Comparison of ENCODE assay signal across 24 cellular contexts in genomic region chr1:47571952-47572351, GRCh38.
DNase-seq lines count a peak whose midpoint lies in the region; ATAC-seq, FAIRE-seq and TF ChIP-seq lines count a peak whose summit lies in the region.
"Had no signal": no experiment of that assay in that cellular context is flagged by ENCODE, and none has a peak within 500 bp of the region (broad histone marks: within the 10 kb centered on the region; RNA-seq: fewer than 3 reads in every experiment).

No MANE protein-coding gene starts in this region.

- TF ChIP-seq POLR2A in K562 (conservative IDR thresholded peaks at IDR 0.05) = no peak

- no peak overlapping the region for H3K4me3 Mint-ChIP-seq in T-helper 1 cell treated with Interleukin-12 subunit alpha and Interleukin-12 subunit beta and Interleukin-4 antibody, amounts not matched to agents 30 μg/mL and 1 μg/mL, for 36 hours
- H3K4me3 Mint-ChIP-seq in stimulated activated effector memory CD8-positive, alpha-beta T cell treated with anti-CD3 and anti-CD28 coated beads, Interleukin-12 subunit alpha, Interleukin-12 subunit beta, amount 100 ng/mL, for 72 hours = no peak overlapping the region
- H3K4me3 Mint-ChIP-seq: B cell; CD14-positive monocyte; CD4-positive, alpha-beta T cell; CD8-positive, alpha-beta memory T cell; GM23338 had no signal

- H4K20me1 ChIP-seq in BLaER1 (no peaks in the 10 kb centered on the region), K562 (replicated peaks; ENCODE audit: control insufficient read depth, insufficient read depth, low read length) (peaks cover 6% of the 10 kb centered on the region; the same call in 1 of the 2 replicates)
- H4K20me1 ChIP-seq: BLaER1 treated with 17β-estradiol and CSF1 and Interleukin-3, amounts not matched to agents 10 nM and 100 nM had no signal

- H3K9me1 ChIP-seq in K562 (ENCODE audit: control insufficient read depth, insufficient read depth, low read length) = no peaks in the 10 kb centered on the region

- H3K4me1 ChIP-seq in BLaER1 (peaks cover 48% of the 10 kb centered on the region), K562 (replicated peaks in 1 of 2; ENCODE audit: control insufficient read depth in 2 of 2, insufficient read depth in 2 of 2, low read length in 2 of 2) (no peaks in the 10 kb centered on the region)
- H3K4me1 ChIP-seq: HAP-1 had no signal

- H3K9me3 Mint-ChIP-seq in T-helper 1 cell treated with Interleukin-12 subunit alpha and Interleukin-12 subunit beta and Interleukin-4 antibody, amounts not matched to agents 30 μg/mL and 1 μg/mL, for 36 hours = no peaks in the 10 kb centered on the region
- H3K9me3 Mint-ChIP-seq in stimulated activated effector memory CD8-positive, alpha-beta T cell treated with anti-CD3 and anti-CD28 coated beads, Interleukin-12 subunit alpha, Interleukin-12 subunit beta, amount 100 ng/mL, for 72 hours = no peaks in the 10 kb centered on the region
- H3K9me3 Mint-ChIP-seq: CD4-positive, alpha-beta T cell; CD8-positive, alpha-beta memory T cell; GM23338 had no signal

- in situ Hi-C loops in K562 (cut with MboI) = no loop called here

- H3K4me2 ChIP-seq in BLaER1 = 0 out of 2 replicates have a peak overlapping the region, but pooled peaks have one; percentile 68
- H3K4me2 ChIP-seq in K562 (ENCODE audit: insufficient read depth, low read length) = no peak overlapping the region

- WGBS in K562 (ENCODE audit: insufficient coverage, low coverage, missing lambda C conversion rate) = 0% methylated on average over 2 of the region's 2 CpGs

- POLR2A ChIA-PET in K562 (lab: Yijun Ruan, JAX) = interaction anchor here (0.7 kb wide), 1 partner anchor 19 kb away, joined by 3 read pairs; no protein-coding TSS in a partner anchor

- H3K27me3 ChIP-seq in BLaER1 = no peaks in the 10 kb centered on the region
- peaks cover 28 to 73% of the 10 kb centered on the region in 2 experiments; a peak in 4 of 5 replicates for H3K27me3 ChIP-seq in K562 (ENCODE audit: control insufficient read depth in 2 of 2, insufficient read depth in 2 of 2, low read length in 2 of 2)
- H3K27me3 ChIP-seq: BLaER1 treated with 17β-estradiol and CSF1 and Interleukin-3, amounts not matched to agents 10 nM and 100 nM had no signal

- H3K27ac ChIP-seq in BLaER1 (no peak overlapping the region), K562 (ENCODE audit: extremely low read depth, low read depth, low read length) (no peak overlapping the region)
- H3K27ac ChIP-seq: 22Rv1; BLaER1 treated with 17β-estradiol and CSF1 and Interleukin-3, amounts not matched to agents 10 nM and 100 nM had no signal

- H3K9me3 ChIP-seq in BLaER1 = no peaks in the 10 kb centered on the region
- H3K9me3 ChIP-seq in K562 (replicated peaks; ENCODE audit: control insufficient read depth, insufficient read depth, low read depth, low read length) = no peaks in the 10 kb centered on the region
- H3K9me3 ChIP-seq: BLaER1 treated with 17β-estradiol and CSF1 and Interleukin-3, amounts not matched to agents 10 nM and 100 nM; HAP-1 had no signal

- TF ChIP-seq RAD21 in K562 (CRISPR knock-in tag; conservative IDR thresholded peaks at IDR 0.05 in 1 of 2, IDR thresholded peaks at IDR 0.05 in 1 of 2) = no peak

- CTCF ChIA-PET in K562 (lab: Yijun Ruan, JAX; ENCODE audit: low intra/inter-chr PET ratio) = no interaction called here

- no TSS peak for BruUV-seq in K562 (replicated peaks; lab: Mats Ljungman, UMichigan)

- no peaks in the 10 kb centered on the region for H3K79me2 ChIP-seq in K562 (ENCODE audit: control insufficient read depth, insufficient read depth, low read length)

- ATAC-seq in K562 = no peak
- ATAC-seq in stimulated activated effector memory CD8-positive, alpha-beta T cell treated with anti-CD3 and anti-CD28 coated beads, Interleukin-12 subunit alpha, Interleukin-12 subunit beta, amount 100 ng/mL, for 72 hours = no peak

- TF ChIP-seq EP300 in K562 (IDR thresholded peaks at IDR 0.05; ENCODE audit: low read length) = no peak

- H2AFZ ChIP-seq in K562 (ENCODE audit: low read depth, low read length) = no peak overlapping the region

- peaks cover 4% of the 10 kb centered on the region for H3K27me3 Mint-ChIP-seq in T-helper 1 cell treated with Interleukin-12 subunit alpha and Interleukin-12 subunit beta and Interleukin-4 antibody, amounts not matched to agents 30 μg/mL and 1 μg/mL, for 36 hours (ENCODE audit: low read depth)

- H3K36me3 ChIP-seq in BLaER1 (no peaks in the 10 kb centered on the region), K562 (ENCODE audit: control insufficient read depth, insufficient read depth, low read length) (no peaks in the 10 kb centered on the region)
- H3K36me3 ChIP-seq: BLaER1 treated with 17β-estradiol and CSF1 and Interleukin-3, amounts not matched to agents 10 nM and 100 nM; HAP-1 had no signal

- FAIRE-seq in K562 (lab: Jason Lieb, UNC) = no peak
- FAIRE-seq: A204.1, GM12891, GM18507, GM19239, H54 had no signal

- no peak for TF ChIP-seq CTCF in K562 (IDR thresholded peaks at IDR 0.05 in 2 of 3, conservative IDR thresholded peaks at IDR 0.05 in 1 of 3; ENCODE audit: insufficient read depth in 2 of 3, low read depth in 1 of 3, low read length in 3 of 3)

- no peaks in the 10 kb centered on the region for H3K36me3 Mint-ChIP-seq in T-helper 1 cell treated with Interleukin-12 subunit alpha and Interleukin-12 subunit beta and Interleukin-4 antibody, amounts not matched to agents 30 μg/mL and 1 μg/mL, for 36 hours (ENCODE audit: low read depth)
- no peaks in the 10 kb centered on the region for H3K36me3 Mint-ChIP-seq in stimulated activated effector memory CD8-positive, alpha-beta T cell treated with anti-CD3 and anti-CD28 coated beads, Interleukin-12 subunit alpha, Interleukin-12 subunit beta, amount 100 ng/mL, for 72 hours
- H3K36me3 Mint-ChIP-seq: CD14-positive monocyte; CD8-positive, alpha-beta memory T cell had no signal

- intact Hi-C loops in K562 (cut with micrococcal nuclease) = no loop called here
- intact Hi-C loops in posterior vena cava (cut with DNase I) = loop anchor here in 1 of 2 donors (5.0 kb wide), 1 partner anchor 135 kb away; the partner anchor contains the start of gene FOXD2

- H3K27ac Mint-ChIP-seq in T-helper 1 cell treated with Interleukin-12 subunit alpha and Interleukin-12 subunit beta and Interleukin-4 antibody, amounts not matched to agents 30 μg/mL and 1 μg/mL, for 36 hours = peak overlapping the region; percentile 0
- no peak overlapping the region for H3K27ac Mint-ChIP-seq in stimulated activated effector memory CD8-positive, alpha-beta T cell treated with anti-CD3 and anti-CD28 coated beads, Interleukin-12 subunit alpha, Interleukin-12 subunit beta, amount 100 ng/mL, for 72 hours
- H3K27ac Mint-ChIP-seq: B cell; CD14-positive monocyte; CD4-positive, alpha-beta T cell; CD8-positive, alpha-beta memory T cell; GM23338 had no signal

- DNase-seq in T-helper 1 cell (no peak), K562 (ENCODE audit: extremely low read depth in 1 of 4, low spot score in 3 of 4) (no peak), posterior vena cava (ENCODE audit: low spot score) (peak; percentile 15), D341Med (ENCODE audit: low spot score) (no peak)
- DNase-seq in activated CD4-positive, alpha-beta T cell treated with anti-CD3 and anti-CD28 coated beads, Interleukin-2, amount 50 U/mL, for 4 hours = no peak
- no peak for DNase-seq in stimulated activated effector memory CD8-positive, alpha-beta T cell treated with anti-CD3 and anti-CD28 coated beads, Interleukin-12 subunit alpha, Interleukin-12 subunit beta, amount 100 ng/mL, for 72 hours (ENCODE audit: low spot score in 2 of 2)
- DNase-seq: CD4-positive, alpha-beta T cell; CD8-positive, alpha-beta memory T cell; DMS53; DMS79 treated with DMSO at 0.1 percent for 48 hours; GF-D8 had no signal

- H3K9ac ChIP-seq in BLaER1 (no peak overlapping the region), K562 (ENCODE audit: insufficient read depth in 1 of 2, low read depth in 2 of 2, low read length in 2 of 2) (no peak overlapping the region)
- H3K9ac ChIP-seq: BLaER1 treated with 17β-estradiol and CSF1 and Interleukin-3, amounts not matched to agents 10 nM and 100 nM had no signal

- H3K4me3 ChIP-seq in BLaER1 (no peak overlapping the region), K562 (no peak overlapping the region)
- H3K4me3 ChIP-seq: BLaER1 treated with 17β-estradiol and CSF1 and Interleukin-3, amounts not matched to agents 10 nM and 100 nM; GM23338; HAP-1 had no signal

- no peaks in the 10 kb centered on the region for H3K4me1 Mint-ChIP-seq in T-helper 1 cell treated with Interleukin-12 subunit alpha and Interleukin-12 subunit beta and Interleukin-4 antibody, amounts not matched to agents 30 μg/mL and 1 μg/mL, for 36 hours (ENCODE audit: low read depth)
- no peaks in the 10 kb centered on the region for H3K4me1 Mint-ChIP-seq in stimulated activated effector memory CD8-positive, alpha-beta T cell treated with anti-CD3 and anti-CD28 coated beads, Interleukin-12 subunit alpha, Interleukin-12 subunit beta, amount 100 ng/mL, for 72 hours
- H3K4me1 Mint-ChIP-seq: B cell; CD14-positive monocyte; CD8-positive, alpha-beta memory T cell had no signal

TF ChIP-seq in K562, 482 proteins besides CTCF, POLR2A, EP300 and RAD21 (continues in another document):
- TF ChIP-seq ZNF655 (CRISPR knock-in tag; IDR thresholded peaks at IDR 0.05) (no peak), ZNF79 (CRISPR knock-in tag; IDR thresholded peaks at IDR 0.05; ENCODE audit: low read depth) (no peak), HDGF (IDR thresholded peaks at IDR 0.05) (no peak), FOXO4 (CRISPR knock-in tag; IDR thresholded peaks at IDR 0.05) (no peak), EGR1 (conservative IDR thresholded peaks at IDR 0.05) (peak; percentile 60), ERF (CRISPR knock-in tag; IDR thresholded peaks at IDR 0.05) (no peak)
